In genomic region chr5:169646856-169647255, GRCh38 we compare ENCODE assay signal across 14 cellular contexts. TPM values are rescaled to one million over a fixed set of nuclear protein-coding genes. Genes with fewer than 3 reads are reported as not detected.
DNase-seq lines count a peak whose midpoint lies in the region; ATAC-seq and TF ChIP-seq lines count a peak whose summit lies in the region.
"Had no signal": no experiment of that assay in that cellular context is flagged by ENCODE, and none has a peak within 500 bp of the region (broad histone marks: within the 10 kb centered on the region; RNA-seq: fewer than 3 reads in every experiment).

No MANE protein-coding gene starts in this region.

- peaks cover 59% of the 10 kb centered on the region for H3K4me1 ChIP-seq in Karpas-422 (ENCODE audit: low read length)
- H3K4me1 ChIP-seq: thyroid gland had no signal

- CTCF ChIA-PET in activated CD4-positive, alpha-beta T cell treated with anti-CD3 and anti-CD28 coated beads, Interleukin-2, amount 10 ng/mL, durations not matched to agents 7 days and 5 days (lab: Charles Lee), result interaction anchor here (0.6 to 1.6 kb wide), 6 partner anchors 10 to 1025 kb away, joined by 3 to 4 read pairs (median 3); no protein-coding TSS in a partner anchor

- H3K36me3 ChIP-seq in Karpas-422 (ENCODE audit: insufficient read depth, low read length), result peaks cover 19% of the 10 kb centered on the region; the same call in 1 of the 2 replicates
- H3K36me3 ChIP-seq: thyroid gland had no signal

- H3K36me3 Mint-ChIP-seq in activated CD4-positive, alpha-beta T cell treated with anti-CD3 and anti-CD28 coated beads, Interleukin-2, amount 10 ng/mL, durations not matched to agents 7 days and 5 days (ENCODE audit: low read depth), result peaks cover 70% of the 10 kb centered on the region

- ATAC-seq in HG02642 (IDR thresholded peaks at IDR 0.05; ENCODE audit: poor library complexity, unreplicated experiment), result peak; percentile 37
- ATAC-seq in omental fat pad (ENCODE audit: low FRiP score), result peak; percentile 22
- no peak for ATAC-seq in HG03139 (IDR thresholded peaks at IDR 0.05; ENCODE audit: unreplicated experiment)

- no peak overlapping the region for H3K4me3 ChIP-seq in Karpas-422 (ENCODE audit: low read length)
- H3K4me3 ChIP-seq: thyroid gland had no signal

- H3K4me2 ChIP-seq in Karpas-422 (ENCODE audit: low read depth, low read length, poor library complexity, severe bottlenecking), result no peak overlapping the region
- H3K4me2 ChIP-seq: SK-N-SH had no signal

- no peak overlapping the region for H3K4me3 Mint-ChIP-seq in activated CD4-positive, alpha-beta T cell treated with anti-CD3 and anti-CD28 coated beads, Interleukin-2, amount 10 ng/mL, durations not matched to agents 7 days and 5 days

- no peaks in the 10 kb centered on the region for H3K9me3 Mint-ChIP-seq in activated CD4-positive, alpha-beta T cell treated with anti-CD3 and anti-CD28 coated beads, Interleukin-2, amount 10 ng/mL, durations not matched to agents 7 days and 5 days

- H3K27ac Mint-ChIP-seq in activated CD4-positive, alpha-beta T cell treated with anti-CD3 and anti-CD28 coated beads, Interleukin-2, amount 10 ng/mL, durations not matched to agents 7 days and 5 days, result peak overlapping the region; percentile 90

- H3K79me2 ChIP-seq in Karpas-422 (ENCODE audit: low read length), result peaks cover 100% of the 10 kb centered on the region

- no peaks in the 10 kb centered on the region for H3K9me2 ChIP-seq in Karpas-422 (replicated peaks; ENCODE audit: insufficient read depth, low read length)
- H3K9me2 ChIP-seq: SK-N-SH had no signal

- no peak for TF ChIP-seq CTCF in omental fat pad (IDR thresholded peaks at IDR 0.05)

- no peaks in the 10 kb centered on the region for H3K9me3 ChIP-seq in Karpas-422 (ENCODE audit: low read length)
- H3K9me3 ChIP-seq: SK-N-SH, thyroid gland had no signal

- H4K20me1 ChIP-seq in Karpas-422 (ENCODE audit: insufficient read depth, low read depth, low read length), result peaks cover 72% of the 10 kb centered on the region

- H3K9ac ChIP-seq in Karpas-422 (ENCODE audit: low read length), result no peak overlapping the region; the same call in 1 of the 2 replicates
- H3K9ac ChIP-seq: SK-N-SH had no signal

- H3K27ac ChIP-seq in Karpas-422 (ENCODE audit: low read length), result peak overlapping the region; percentile 57; the same call in 1 of the 2 replicates
- H3K27ac ChIP-seq: thyroid gland had no signal

- no peaks in the 10 kb centered on the region for H3K27me3 Mint-ChIP-seq in activated CD4-positive, alpha-beta T cell treated with anti-CD3 and anti-CD28 coated beads, Interleukin-2, amount 10 ng/mL, durations not matched to agents 7 days and 5 days

- DNase-seq in activated CD4-positive, alpha-beta T cell treated with anti-CD3 and anti-CD28 coated beads, Interleukin-2, amount 10 ng/mL, durations not matched to agents 7 days and 5 days, result no peak
- no peak for DNase-seq in activated CD4-positive, alpha-beta T cell treated with anti-CD3 and anti-CD28 coated beads for 4 hours
- DNase-seq in Karpas-422, result no peak
- no peak for DNase-seq in omental fat pad (ENCODE audit: low spot score)
- no peak for DNase-seq in DMS114 treated with DMSO at 0.1 percent for 48 hours (lab: John Stamatoyannopoulos, UW; ENCODE audit: unreplicated experiment)
- no peak for DNase-seq in NCI-H524 treated with DMSO at 0.1 percent for 48 hours (lab: John Stamatoyannopoulos, UW)
- DNase-seq: foreskin fibroblast, H7, NCI-H1105 treated with DMSO at 0.1 percent for 48 hours, NCI-H748 treated with DMSO at 0.1 percent for 48 hours, SK-N-SH, thyroid gland had no signal

- no peak overlapping the region for H2AFZ ChIP-seq in Karpas-422 (ENCODE audit: low read length)

- H3K27me3 ChIP-seq in Karpas-422 (ENCODE audit: low read length), result no peaks in the 10 kb centered on the region
- H3K27me3 ChIP-seq: thyroid gland had no signal

- POLR2A ChIA-PET in activated CD4-positive, alpha-beta T cell treated with anti-CD3 and anti-CD28 coated beads, Interleukin-2, amount 10 ng/mL, durations not matched to agents 7 days and 5 days (lab: Charles Lee), result no interaction called here

- H3K4me1 Mint-ChIP-seq in activated CD4-positive, alpha-beta T cell treated with anti-CD3 and anti-CD28 coated beads, Interleukin-2, amount 10 ng/mL, durations not matched to agents 7 days and 5 days, result peaks cover 86% of the 10 kb centered on the region

RNA-seq across cellular contexts. Expression of gene DOCK2, which starts 9.8 kb away (rescaled TPM):
- 100 to 1,000 TPM; 270 to 300 TPM for total RNA-seq in activated CD4-positive, alpha-beta T cell treated with anti-CD3 and anti-CD28 coated beads, Interleukin-2, amount 10 ng/mL, durations not matched to agents 7 days and 5 days
- total RNA-seq in Karpas-422 (2014; rRNA removed; shearing (Covaris generic); ENCODE audit: low replicate concordance), result 199 and 255 TPM in 2 replicates
- total RNA-seq in omental fat pad, result 10 to 100 TPM; 28.4 to 55.6 (median 41.3) TPM
